ENCODE assay signal across 8 cellular contexts in the genomic region with DNA sequence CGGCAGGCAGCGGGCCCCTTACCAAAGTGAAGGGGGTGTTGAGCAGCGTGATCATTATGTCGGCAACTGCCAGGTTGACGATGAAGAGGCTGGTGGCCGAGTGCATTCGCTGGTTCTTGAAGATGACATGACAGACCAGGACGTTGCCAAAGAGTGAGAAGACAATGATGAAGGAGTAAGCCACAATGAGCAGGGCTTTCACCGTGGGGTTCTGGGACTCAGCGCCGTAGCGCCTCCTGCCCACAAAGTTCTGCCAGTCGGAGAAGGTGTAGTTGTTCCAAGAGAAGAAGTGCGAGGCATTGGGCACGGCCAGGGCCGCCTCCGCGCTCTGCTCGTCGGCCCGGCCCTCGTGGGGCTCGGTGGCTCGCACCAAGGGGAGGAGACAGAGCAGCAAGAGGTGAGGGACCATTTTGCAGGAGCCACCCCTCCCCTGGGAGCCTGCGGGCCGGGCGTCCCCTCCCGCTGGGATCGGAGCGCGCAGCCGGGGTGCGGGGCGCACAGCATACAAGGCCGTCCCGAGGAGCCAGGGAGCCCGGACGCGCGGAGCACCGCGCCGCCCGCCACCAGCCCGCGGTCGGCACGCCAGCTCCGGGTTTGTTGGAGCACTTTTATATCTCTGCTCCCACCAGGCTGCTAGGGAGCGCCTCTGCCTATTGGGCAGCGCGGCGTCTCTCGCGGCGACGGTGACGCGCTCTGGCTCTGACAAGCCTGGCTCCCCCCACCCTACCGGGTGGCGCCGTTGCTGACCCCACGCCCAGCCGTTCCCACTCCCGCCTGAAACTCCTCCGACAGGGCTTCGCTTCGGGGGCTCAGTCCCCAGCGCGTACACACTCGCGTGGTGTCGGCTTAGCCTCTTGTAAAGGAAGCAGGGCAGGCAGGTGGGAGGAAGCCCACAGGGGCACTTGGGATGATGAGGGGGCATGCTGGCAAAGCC.
DNase-seq lines count a peak whose midpoint lies in the region; ATAC-seq lines count a peak whose summit lies in the region.

TSS of gene GPR83 (minus strand) at position 581 of the 934 bp plus-strand sequence. CDS start at position 409, 172 bp downstream.

- ATAC-seq in GM18502 (IDR thresholded peaks at IDR 0.05; ENCODE audit: poor library complexity, unreplicated experiment) (no peak), HG03571 (IDR thresholded peaks at IDR 0.05; ENCODE audit: unreplicated experiment) (no peak)

- DNase-seq in GM03348 (ENCODE audit: low spot score) (peak; percentile 53), NCI-H748 treated with DMSO at 0.1 percent for 48 hours (lab: John Stamatoyannopoulos, UW) (peak; percentile 25), glomerular visceral epithelial cell (ENCODE audit: extremely low spot score) (peak; percentile 6), posterior cingulate gyrus (peak in 7 of 10 donors; percentile 27 to 91 (median 57)), hepatic stellate cell (ENCODE audit: low spot score) (no peak), NCI-H2029 (lab: John Stamatoyannopoulos, UW) (no peak)

- intact Hi-C loops in posterior cingulate gyrus (cut with DNase I), result no loop called here

Comparison
In these comparisons a context has a peak if more than half of its experiments do, and no peak if none do; other contexts are left out.
1. DNase-seq: peak in GM03348 (single experiment), NCI-H748 treated with DMSO at 0.1 percent for 48 hours (single experiment), glomerular visceral epithelial cell (single experiment) and posterior cingulate gyrus (7 of 10); none in hepatic stellate cell (single experiment) and NCI-H2029 (single experiment).